Comparison of ENCODE assay signal across 8 cellular contexts in genomic region chr10:70602665-70603438, GRCh38. TPM values are rescaled to one million over a fixed set of nuclear protein-coding genes. Genes with fewer than 3 reads are reported as not detected.
DNase-seq lines count a peak whose midpoint lies in the region; ATAC-seq and TF ChIP-seq lines count a peak whose summit lies in the region.

Gene PRF1, minus strand, starts transcription at chr10:70602741. Its CDS starts 1,839 bp downstream, at chr10:70600902.

- POLR2A ChIA-PET in naive thymus-derived CD8-positive, alpha-beta T cell (lab: Charles Lee): interaction anchor here (0.6 to 2.2 kb wide), 9 partner anchors 8 to 434 kb away, joined by 3 to 12 read pairs (median 5); no protein-coding TSS in a partner anchor

- 78 to 92% (median 81%) methylated on average over 13 to 21 of the region's 21 CpGs for WGBS in stomach, 5 donors

- TF ChIP-seq EP300 in stomach (IDR thresholded peaks at IDR 0.05): no peak

- H3K36me3 ChIP-seq in stomach: no peaks in the 10 kb centered on the region

- H3K27ac ChIP-seq in stomach: peak within 1 kb of the TSS; percentile 12 to 64 (median 51)

- H3K4me3 ChIP-seq in stomach: peak within 1 kb of the TSS in 3 of 4 donors; percentile 12 to 31 (median 26)

- H3K27me3 Mint-ChIP-seq in naive thymus-derived CD8-positive, alpha-beta T cell: no peaks in the 10 kb centered on the region

- H3K4me1 ChIP-seq in stomach: no peaks in the 10 kb centered on the region

- TF ChIP-seq CTCF in stomach (IDR thresholded peaks at IDR 0.05): no peak

- DNase-seq in T-helper 9 cell: peak; percentile 59
- DNase-seq in activated gamma-delta T cell (lab: John Stamatoyannopoulos, UW): peak; percentile 61
- peak; percentile 63 to 94 (median 86) for DNase-seq in naive thymus-derived CD8-positive, alpha-beta T cell
- DNase-seq in stomach: peak; percentile 54
- no peak for DNase-seq in epidermal melanocyte (ENCODE audit: insufficient read length, low spot score)
- no peak for DNase-seq in NCI-H1417 (lab: John Stamatoyannopoulos, UW)

- peaks cover 0 to 6% (median 2%) of the 10 kb centered on the region in 9 donors for H3K9me3 Mint-ChIP-seq in naive thymus-derived CD8-positive, alpha-beta T cell

- H3K27me3 ChIP-seq in stomach: no peaks in the 10 kb centered on the region

- intact Hi-C loops in stomach (cut with DNase I; ENCODE audit: low total_unique reads): no loop called here

- peaks cover 34 to 73% (median 70%) of the 10 kb centered on the region in 4 donors for H3K4me1 Mint-ChIP-seq in naive thymus-derived CD8-positive, alpha-beta T cell

- TF ChIP-seq POLR2A in stomach (IDR thresholded peaks at IDR 0.05): no peak
- no peak for TF ChIP-seq POLR2A in GM18505 (IDR thresholded peaks at IDR 0.05; ENCODE audit: borderline replicate concordance, extremely low read depth, insufficient read depth, insufficient read length)

- H3K36me3 Mint-ChIP-seq in naive thymus-derived CD8-positive, alpha-beta T cell: peaks cover 4 to 23% (median 11%) of the 10 kb centered on the region in 3 donors

- peak; percentile 93 to 97 for ATAC-seq in naive thymus-derived CD8-positive, alpha-beta T cell
- ATAC-seq in HG03520 (IDR thresholded peaks at IDR 0.05; ENCODE audit: unreplicated experiment) (no peak), GM18505 (IDR thresholded peaks at IDR 0.05; ENCODE audit: unreplicated experiment) (no peak)

- H3K27ac Mint-ChIP-seq in naive thymus-derived CD8-positive, alpha-beta T cell: peak within 1 kb of the TSS; percentile 96 to 100 (median 98)

- no peaks in the 10 kb centered on the region for H3K9me3 ChIP-seq in stomach

- peak within 1 kb of the TSS; percentile 89 to 100 (median 99) for H3K4me3 Mint-ChIP-seq in naive thymus-derived CD8-positive, alpha-beta T cell

RNA-seq across cellular contexts. Expression of gene PRF1, which starts in this region (rescaled TPM):
- 10 to 100 TPM; 14.7 to 16.8 TPM for total RNA-seq in naive thymus-derived CD8-positive, alpha-beta T cell
- polyA plus RNA-seq in naive thymus-derived CD8-positive, alpha-beta T cell: 100 to 1,000 TPM in 1 of 3 donors, 10 to 100 TPM in 2; 58.3 to 435 (median 84.3) TPM
- total RNA-seq in stomach: 1 to 10 TPM in 3 of 5 donors, under 1 TPM in 1, not detected in 1; under 0.01 to 2.3 (median 1.4) TPM
- polyA plus RNA-seq in stomach: 10 to 100 TPM in 1 of 3 donors, 1 to 10 TPM in 1, under 1 TPM in 1; 0.73 to 11.0 (median 1.4) TPM

Comparison
In these comparisons a context has a peak if more than half of its experiments do, and no peak if none do; other contexts are left out.
1. RNA of gene PRF1 (total RNA-seq): 14.7 to 16.8 TPM in naive thymus-derived CD8-positive, alpha-beta T cell; under 0.01 to 2.3 TPM in stomach; every median in the first group is over 4 times any median in the second.
2. RNA of gene PRF1 (polyA plus RNA-seq): 58.3 to 435 TPM in naive thymus-derived CD8-positive, alpha-beta T cell; 0.73 to 11.0 TPM in stomach; every median in the first group is over 4 times any median in the second.
3. DNase-seq: peak in T-helper 9 cell (single experiment), activated gamma-delta T cell (single experiment), naive thymus-derived CD8-positive, alpha-beta T cell (10 of 10) and stomach (single experiment); none in epidermal melanocyte (single experiment) and NCI-H1417 (0 of 3).
4. ATAC-seq: peak in naive thymus-derived CD8-positive, alpha-beta T cell (2 of 2); none in HG03520 (single experiment) and GM18505 (single experiment).